Comparison of ENCODE assay signal across 16 cellular contexts in the genomic region with DNA sequence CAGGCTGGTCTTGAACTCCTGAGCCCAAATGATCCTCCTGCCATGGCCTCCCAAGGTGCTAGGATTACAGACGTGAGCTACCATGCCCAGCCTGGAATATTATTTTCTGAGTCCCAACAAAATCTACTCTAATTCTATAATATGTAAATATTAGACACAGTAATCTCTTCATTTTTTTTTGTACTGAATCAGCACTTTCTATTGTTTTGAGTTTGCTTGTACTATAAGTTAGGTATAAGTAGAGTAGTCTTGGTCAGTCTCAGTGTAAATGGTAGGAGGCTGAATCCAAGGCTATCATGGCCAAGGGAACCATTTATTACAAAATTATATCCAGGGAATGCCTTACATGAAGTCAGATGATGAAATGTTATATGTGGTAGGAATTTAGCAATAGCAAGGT. TPM values are rescaled to one million over a fixed set of nuclear protein-coding genes. Genes with fewer than 3 reads are reported as not detected.
DNase-seq lines count a peak whose midpoint lies in the region; ATAC-seq and TF ChIP-seq lines count a peak whose summit lies in the region.
"Had no signal": no experiment of that assay in that cellular context is flagged by ENCODE, and none has a peak within 500 bp of the region (broad histone marks: within the 10 kb centered on the region; RNA-seq: fewer than 3 reads in every experiment).

No MANE protein-coding gene starts in this region.

- no peak overlapping the region for H3K4me3 Mint-ChIP-seq in activated CD4-positive, alpha-beta T cell treated with anti-CD3 and anti-CD28 coated beads, Interleukin-2, amount 10 ng/mL, durations not matched to agents 24 days and 14 days

- H3K9me1 ChIP-seq in IMR-90 (ENCODE audit: insufficient read depth, low read length), result no peaks in the 10 kb centered on the region

- H3K23ac ChIP-seq in IMR-90 (ENCODE audit: low read depth, low read length), result no peak overlapping the region

- H2AK9ac ChIP-seq in IMR-90 (replicated peaks; ENCODE audit: low read depth, low read length, poor library complexity), result no peak overlapping the region

- H3K27ac ChIP-seq in IMR-90 (ENCODE audit: insufficient read depth, low read length), result no peak overlapping the region
- peak overlapping the region; percentile 79 for H3K27ac ChIP-seq in iPS DF 6.9 (ENCODE audit: low read length)
- H3K27ac ChIP-seq: 22Rv1, BLaER1, HL-60 had no signal

- no peak overlapping the region for H3K14ac ChIP-seq in IMR-90 (replicated peaks; ENCODE audit: low read depth, low read length)

- H3K4ac ChIP-seq in IMR-90 (ENCODE audit: low read depth, low read length), result no peak overlapping the region

- no peak overlapping the region for H2BK120ac ChIP-seq in IMR-90 (ENCODE audit: low read depth, low read length)

- no peak overlapping the region for H2BK20ac ChIP-seq in IMR-90 (ENCODE audit: low read depth, low read length)

- no peak overlapping the region for H2BK5ac ChIP-seq in IMR-90 (ENCODE audit: low read depth, low read length, poor library complexity, severe bottlenecking)

- no peak overlapping the region for H3K18ac ChIP-seq in IMR-90 (ENCODE audit: low read depth, low read length)

- H3K27me3 ChIP-seq in IMR-90 (ENCODE audit: control insufficient read depth, insufficient read depth, low read length) (no peaks in the 10 kb centered on the region; the same call in 1 of the 2 replicates), iPS DF 6.9 (ENCODE audit: control insufficient read depth, insufficient read depth, low read length) (no peaks in the 10 kb centered on the region)
- H3K27me3 ChIP-seq: BLaER1 had no signal

- no peaks in the 10 kb centered on the region for H3K4me1 ChIP-seq in IMR-90 (ENCODE audit: control insufficient read depth, insufficient read depth, low read length)
- H3K4me1 ChIP-seq in iPS DF 6.9 (ENCODE audit: control insufficient read depth, insufficient read depth, low read length), result peaks cover 1% of the 10 kb centered on the region; the same call in 1 of the 2 replicates

- H3K36me3 ChIP-seq in IMR-90 (ENCODE audit: control insufficient read depth, insufficient read depth, low read length) (no peaks in the 10 kb centered on the region), iPS DF 6.9 (ENCODE audit: control insufficient read depth, insufficient read depth, low read length) (no peaks in the 10 kb centered on the region)
- H3K36me3 ChIP-seq: BLaER1 had no signal

- H3K4me3 ChIP-seq in IMR-90 (ENCODE audit: insufficient read depth, low read depth, low read length) (no peak overlapping the region), iPS DF 6.9 (ENCODE audit: low read length) (no peak overlapping the region)
- H3K4me3 ChIP-seq: BLaER1 had no signal

- in situ Hi-C loops in IMR-90 (cut with MboI; ENCODE audit: low sequenced_read_pairs), result no loop called here

- peaks cover 12% of the 10 kb centered on the region for H3K27me3 Mint-ChIP-seq in activated CD4-positive, alpha-beta T cell treated with anti-CD3 and anti-CD28 coated beads, Interleukin-2, amount 10 ng/mL, durations not matched to agents 24 days and 14 days

- H4K5ac ChIP-seq in IMR-90 (ENCODE audit: low read depth, low read length), result no peak overlapping the region

- peaks cover 4% of the 10 kb centered on the region for H3K9me3 Mint-ChIP-seq in activated CD4-positive, alpha-beta T cell treated with anti-CD3 and anti-CD28 coated beads, Interleukin-2, amount 10 ng/mL, durations not matched to agents 24 days and 14 days

- H4K8ac ChIP-seq in IMR-90 (ENCODE audit: low read depth in 2 of 2, low read length in 2 of 2), result no peak overlapping the region

- ATAC-seq in IMR-90 (ENCODE audit: low read depth) (no peak), GM18909 (IDR thresholded peaks at IDR 0.05; ENCODE audit: poor library complexity, unreplicated experiment) (no peak), HG03045 (IDR thresholded peaks at IDR 0.05; ENCODE audit: unreplicated experiment) (no peak)

- no peak overlapping the region for H2AK5ac ChIP-seq in IMR-90 (ENCODE audit: low read depth, low read length)

- no peak overlapping the region for H4K91ac ChIP-seq in IMR-90 (ENCODE audit: insufficient read depth, low read depth, low read length)

- H3K9me3 ChIP-seq in IMR-90 (ENCODE audit: control insufficient read depth, insufficient read depth, low read length) (no peaks in the 10 kb centered on the region), iPS DF 6.9 (ENCODE audit: control insufficient read depth, insufficient read depth, low read length) (no peaks in the 10 kb centered on the region; the same call in 1 of the 2 replicates)

- no peak for TF ChIP-seq RAD21 in IMR-90 (IDR thresholded peaks at IDR 0.05; ENCODE audit: low read length)

- H3K27ac Mint-ChIP-seq in activated CD4-positive, alpha-beta T cell treated with anti-CD3 and anti-CD28 coated beads, Interleukin-2, amount 10 ng/mL, durations not matched to agents 24 days and 14 days, result no peak overlapping the region

- intact Hi-C loops in activated CD4-positive, alpha-beta T cell treated with anti-CD3 and anti-CD28 coated beads, Interleukin-2, amount 10 ng/mL, durations not matched to agents 24 days and 14 days (cut with micrococcal nuclease), result no loop called here
- intact Hi-C loops in IMR-90 (cut with micrococcal nuclease), result no loop called here

- H3K36me3 Mint-ChIP-seq in activated CD4-positive, alpha-beta T cell treated with anti-CD3 and anti-CD28 coated beads, Interleukin-2, amount 10 ng/mL, durations not matched to agents 24 days and 14 days (ENCODE audit: low read depth), result no peaks in the 10 kb centered on the region

- H3K4me1 Mint-ChIP-seq in activated CD4-positive, alpha-beta T cell treated with anti-CD3 and anti-CD28 coated beads, Interleukin-2, amount 10 ng/mL, durations not matched to agents 24 days and 14 days, result no peaks in the 10 kb centered on the region

- H3K79me1 ChIP-seq in IMR-90 (ENCODE audit: low read depth in 1 of 2, low read length in 2 of 2), result no peaks in the 10 kb centered on the region

- H3K56ac ChIP-seq in IMR-90 (ENCODE audit: extremely low read depth, insufficient read depth, low read length), result no peak overlapping the region

- H2BK15ac ChIP-seq in IMR-90 (ENCODE audit: low read depth, low read length), result no peak overlapping the region

- no peak for TF ChIP-seq CTCF in IMR-90 (conservative IDR thresholded peaks at IDR 0.05; ENCODE audit: low read depth, low read length)

- BruUV-seq in IMR-90 (replicated peaks; lab: Mats Ljungman, UMichigan), result no TSS peak

- POLR2A ChIA-PET in IMR-90 (lab: Charles Lee; ENCODE audit: unreplicated experiment), result no interaction called here

- no peak overlapping the region for H3K9ac ChIP-seq in IMR-90 (ENCODE audit: low read depth, low read length)
- H3K9ac ChIP-seq: BLaER1 had no signal

- no peak overlapping the region for H2AFZ ChIP-seq in IMR-90 (replicated peaks; ENCODE audit: low read length, poor library complexity)

- WGBS in IMR-90 (ENCODE audit: extremely low coverage in 2 of 2, insufficient read length in 1 of 2), 2 experiments, result no CpG with 5 or more reads among the region's 1 CpG
- no CpG with 5 or more reads among the region's 1 CpG for WGBS in iPS DF 6.9 (ENCODE audit: insufficient coverage, insufficient read length)

- H3K4me2 ChIP-seq in IMR-90 (ENCODE audit: low read depth, low read length), result no peak overlapping the region
- H3K4me2 ChIP-seq: BLaER1 had no signal

- no peak for TF ChIP-seq POLR2A in IMR-90 (IDR thresholded peaks at IDR 0.05; ENCODE audit: low read depth, low read length)

- DNase-seq in activated CD4-positive, alpha-beta T cell treated with anti-CD3 and anti-CD28 coated beads, Interleukin-2, amount 10 ng/mL, durations not matched to agents 24 days and 14 days, result peak; percentile 15
- no peak for DNase-seq in activated CD4-positive, alpha-beta T cell treated with anti-CD3 and anti-CD28 coated beads for 1 hour
- DNase-seq in IMR-90 (no peak), iPS DF 6.9 (ENCODE audit: low read depth, low spot score) (no peak), islet precursor cell (no peak)
- DNase-seq: AML-193, Calu3, DMS 273 treated with DMSO at 0.1 percent for 48 hours, H7, Kasumi-1 had no signal

- no peaks in the 10 kb centered on the region for H4K20me1 ChIP-seq in IMR-90 (ENCODE audit: insufficient read depth, low read length)
- H4K20me1 ChIP-seq: BLaER1 had no signal

- CTCF ChIA-PET in IMR-90 (lab: Yijun Ruan, JAX), result no interaction called here

- dilution Hi-C loops in IMR-90 (cut with HindIII; ENCODE audit: low sequenced_read_pairs, unreplicated experiment), result no loop called here

TF ChIP-seq in IMR-90, 13 proteins besides CTCF, POLR2A, EP300 and RAD21 (continues in another document):
- TF ChIP-seq MAZ (IDR thresholded peaks at IDR 0.05; ENCODE audit: borderline replicate concordance, low read depth, low read length) (no peak), SMC3 (IDR thresholded peaks at IDR 0.05; ENCODE audit: low read depth, low read length) (no peak), FOS (IDR thresholded peaks at IDR 0.05; ENCODE audit: low read depth, low read length) (no peak), BHLHE40 (IDR thresholded peaks at IDR 0.05; ENCODE audit: low read depth, low read length) (no peak)

RNA-seq across cellular contexts. Expression of a gene that starts 19.6 kb away (rescaled TPM):
- total RNA-seq in activated CD4-positive, alpha-beta T cell treated with anti-CD3 and anti-CD28 coated beads, Interleukin-2, amount 10 ng/mL, durations not matched to agents 24 days and 14 days, result not detected in 2 replicates
- total RNA-seq in IMR-90 (2012; rRNA removed), result not detected in 2 replicates
- polyA plus RNA-seq in IMR-90 (2012; rRNA removed), result not detected in 2 replicates
- polyA plus RNA-seq in IMR-90 (2012; cell fraction: cytosol; rRNA removed), result not detected in 2 replicates
- polyA plus RNA-seq in IMR-90 (2012; cell fraction: nucleus; rRNA removed; ENCODE audit: low replicate concordance), result not detected in 2 replicates
- total RNA-seq: Calu3, Daoy, H7 had no signal

RNA-seq across cellular contexts. Expression of a gene that starts 32.2 kb away (rescaled TPM):
- not detected in 2 replicates for total RNA-seq in activated CD4-positive, alpha-beta T cell treated with anti-CD3 and anti-CD28 coated beads, Interleukin-2, amount 10 ng/mL, durations not matched to agents 24 days and 14 days
- total RNA-seq in IMR-90 (2012; rRNA removed), result not detected in 2 replicates
- polyA plus RNA-seq in IMR-90 (2012; rRNA removed), result not detected in 2 replicates
- not detected in 2 replicates for polyA plus RNA-seq in IMR-90 (2012; cell fraction: cytosol; rRNA removed)
- polyA plus RNA-seq in IMR-90 (2012; cell fraction: nucleus; rRNA removed; ENCODE audit: low replicate concordance), result not detected in 2 replicates
- total RNA-seq: Calu3, Daoy, H7 had no signal

RNA-seq across cellular contexts. Expression of a gene that starts 32.5 kb away (rescaled TPM):
- total RNA-seq in activated CD4-positive, alpha-beta T cell treated with anti-CD3 and anti-CD28 coated beads, Interleukin-2, amount 10 ng/mL, durations not matched to agents 24 days and 14 days, result 22.6 and 22.9 TPM in 2 replicates
- 8.2 and 9.2 TPM in 2 replicates for total RNA-seq in IMR-90 (2012; rRNA removed)
- polyA plus RNA-seq in IMR-90 (2012; rRNA removed), result 6.3 and 7.7 TPM in 2 replicates
- polyA plus RNA-seq in IMR-90 (2012; cell fraction: cytosol; rRNA removed), result 2.6 and 3.8 TPM in 2 replicates
- 15.0 and 31.8 TPM in 2 replicates for polyA plus RNA-seq in IMR-90 (2012; cell fraction: nucleus; rRNA removed; ENCODE audit: low replicate concordance)
